In genomic region chr2:61456746-61457420, GRCh38 we compare ENCODE assay signal across 30 cellular contexts. TPM values are rescaled to one million over a fixed set of nuclear protein-coding genes. Genes with fewer than 3 reads are reported as not detected.
A peak's percentile ranks its signal among the peaks of the same experiment; 100 is the strongest.
DNase-seq lines count a peak whose midpoint lies in the region; ATAC-seq and TF ChIP-seq lines count a peak whose summit lies in the region.
"Had no signal": no experiment of that assay in that cellular context is flagged by ENCODE, and none has a peak within 500 bp of the region (broad histone marks: within the 10 kb centered on the region; RNA-seq: fewer than 3 reads in every experiment).

No MANE protein-coding gene starts in this region.

- no peaks in the 10 kb centered on the region for H3K9me3 Mint-ChIP-seq in type B pancreatic cell
- H3K9me3 Mint-ChIP-seq: stimulated activated naive CD8-positive, alpha-beta T cell treated with anti-CD3 and anti-CD28 coated beads, Interleukin-15, amount 100 ng/mL, for 72 hours had no signal

- peaks cover 12% of the 10 kb centered on the region for H3K36me3 Mint-ChIP-seq in type B pancreatic cell

- POLR2A ChIA-PET in RWPE1 (lab: Yijun Ruan, JAX; ENCODE audit: low non-redundant PET) = no interaction called here

- no peak overlapping the region for H3K4me3 Mint-ChIP-seq in type B pancreatic cell
- H3K4me3 Mint-ChIP-seq: stimulated activated naive CD8-positive, alpha-beta T cell treated with anti-CD3 and anti-CD28 coated beads, Interleukin-15, amount 100 ng/mL, for 72 hours had no signal

- H3K4me3 ChIP-seq in dorsolateral prefrontal cortex = no peak overlapping the region
- H3K4me3 ChIP-seq: BLaER1 treated with 17β-estradiol and CSF1 and Interleukin-3, amounts not matched to agents 10 nM and 100 nM; breast epithelium; esophagus squamous epithelium; left lung; SJSA1 had no signal

- no peaks in the 10 kb centered on the region for H3K27me3 ChIP-seq in dorsolateral prefrontal cortex
- H3K27me3 ChIP-seq: BLaER1 treated with 17β-estradiol and CSF1 and Interleukin-3, amounts not matched to agents 10 nM and 100 nM; breast epithelium; esophagus squamous epithelium; left lung; SJSA1 had no signal

- H3K27ac Mint-ChIP-seq in type B pancreatic cell = no peak overlapping the region

- CTCF ChIA-PET in RWPE1 (lab: Yijun Ruan, JAX) = interaction anchor here (0.6 to 0.9 kb wide), 2 partner anchors 73 to 77 kb away, joined by 3 to 6 read pairs; no protein-coding TSS in a partner anchor

- H3K4me1 Mint-ChIP-seq in type B pancreatic cell (ENCODE audit: unreplicated experiment) = peaks cover 4% of the 10 kb centered on the region

- intact Hi-C loops in left ventricle myocardium superior (cut with micrococcal nuclease) (no loop called here), Right ventricle myocardium superior (cut with DNase I) (no loop called here), dorsolateral prefrontal cortex (cut with DNase I) (no loop called here)

- H3K27ac ChIP-seq in VCaP (peak overlapping the region; percentile 24), RWPE1 (no peak overlapping the region), dorsolateral prefrontal cortex (no peak overlapping the region)
- H3K27ac ChIP-seq: breast epithelium, esophagus squamous epithelium, left lung, SJSA1 had no signal

- ATAC-seq in left ventricle myocardium superior = peak; percentile 5
- ATAC-seq in Right ventricle myocardium superior (ENCODE audit: poor library complexity) = no peak
- ATAC-seq: stimulated activated naive CD8-positive, alpha-beta T cell treated with anti-CD3 and anti-CD28 coated beads, Interleukin-15, amount 100 ng/mL, for 72 hours had no signal

- DNase-seq in left ventricle myocardium superior (no peak), Right ventricle myocardium superior (no peak), mesenteric fat pad (ENCODE audit: low spot score) (peak; percentile 43), HCEC 1CT (no peak), RWPE1 (ENCODE audit: low spot score) (no peak), dorsolateral prefrontal cortex (no peak), type B pancreatic cell (ENCODE audit: extremely low spot score, unreplicated experiment) (no peak)
- DNase-seq: activated CD4-positive, CD25-positive, alpha-beta regulatory T cell treated with anti-CD3 and anti-CD28 coated beads, Interleukin-2, amount 50 U/mL, for 72 hours; activated naive CD4-positive, alpha-beta T cell treated with Interleukin-2 at 50 U/mL for 16 hours; activated T-cell treated with anti-CD3 and anti-CD28 coated beads, Interleukin-2, amount 50 U/mL, for 1 hour; amygdala; cortex of kidney; DND-41; esophagus squamous epithelium; foreskin melanocyte; hippocampal formation; KG1; left lung; MM.1S; NCI-H2029 treated with DMSO at 0.1 percent for 48 hours; NCI-H2227 treated with DMSO at 0.1 percent for 48 hours; NCI-H526 treated with DMSO at 0.1 percent for 48 hours; occipital lobe; small intestine; stimulated activated naive CD8-positive, alpha-beta T cell treated with anti-CD3 and anti-CD28 coated beads, Interleukin-15, amount 100 ng/mL, for 72 hours; T-helper 1 cell had no signal

- TF ChIP-seq CTCF in VCaP (conservative IDR thresholded peaks at IDR 0.05) = no peak
- no peak for TF ChIP-seq CTCF in RWPE1 (conservative IDR thresholded peaks at IDR 0.05; ENCODE audit: low read depth)
- TF ChIP-seq CTCF in dorsolateral prefrontal cortex (IDR thresholded peaks at IDR 0.05 in 54 of 56, conservative IDR thresholded peaks at IDR 0.05 in 2 of 56; ENCODE audit: low read depth in 1 of 56, partially characterized antibody in 56 of 56) = no peak
- TF ChIP-seq CTCF in type B pancreatic cell (conservative IDR thresholded peaks at IDR 0.05) = no peak

- no peaks in the 10 kb centered on the region for H3K27me3 Mint-ChIP-seq in type B pancreatic cell
- H3K27me3 Mint-ChIP-seq: stimulated activated naive CD8-positive, alpha-beta T cell treated with anti-CD3 and anti-CD28 coated beads, Interleukin-15, amount 100 ng/mL, for 72 hours had no signal

RNA-seq across cellular contexts. Expression of gene USP34, which starts 14.0 kb away (rescaled TPM):
- total RNA-seq in left ventricle myocardium superior (39.8 TPM), Right ventricle myocardium superior (43.5 TPM), mesenteric fat pad (96.9 TPM), dorsolateral prefrontal cortex (100 to 1,000 TPM; 122 to 224 (median 167) TPM), type B pancreatic cell (ENCODE audit: low replicate concordance) (82.6 and 94.7 TPM in 2 replicates)
